ENCODE assay signal across 8 cellular contexts in genomic region chr7:74889518-74890129, GRCh38. TPM values are rescaled to one million over a fixed set of nuclear protein-coding genes. Genes with fewer than 3 reads are reported as not detected.
A peak's percentile ranks its signal among the peaks of the same experiment; 100 is the strongest.
DNase-seq lines count a peak whose midpoint lies in the region; ATAC-seq and TF ChIP-seq lines count a peak whose summit lies in the region.
"Not testable (repeated sequence)": the region's sequence is repeated elsewhere in the genome, so short reads cannot be mapped to it uniquely, and the experiment has no call there.

No MANE protein-coding gene starts in this region.

- H3K9me3 Mint-ChIP-seq in Caco-2 (ENCODE audit: unreplicated experiment); activated B cell treated with CpG ODN at 0.5 μM for 24 hours; activated naive CD4-positive, alpha-beta T cell treated with anti-CD3 and anti-CD28 coated beads, Interleukin-2, amount 50 U/mL, for 72 hours; stimulated activated naive CD8-positive, alpha-beta T cell treated with anti-CD3 and anti-CD28 coated beads, Interleukin-15, Interleukin-2, amounts not matched to agents 100 ng/mL and 50 ng/mL, for 24 hours: not testable (repeated sequence)

- H3K4me1 Mint-ChIP-seq in Caco-2 (ENCODE audit: low read depth, unreplicated experiment); activated B cell treated with CpG ODN at 0.5 μM for 24 hours; stimulated activated naive CD8-positive, alpha-beta T cell treated with anti-CD3 and anti-CD28 coated beads, Interleukin-15, Interleukin-2, amounts not matched to agents 100 ng/mL and 50 ng/mL, for 24 hours (ENCODE audit: low read depth): not testable (repeated sequence)

- H3K4me3 Mint-ChIP-seq in Caco-2 (ENCODE audit: unreplicated experiment): peak overlapping the region; percentile 46
- not testable (repeated sequence) for H3K4me3 Mint-ChIP-seq in activated B cell treated with CpG ODN at 0.5 μM for 24 hours
- H3K4me3 Mint-ChIP-seq in stimulated activated naive CD8-positive, alpha-beta T cell treated with anti-CD3 and anti-CD28 coated beads, Interleukin-15, Interleukin-2, amounts not matched to agents 100 ng/mL and 50 ng/mL, for 24 hours: peak overlapping the region; percentile 64

- H3K9me2 ChIP-seq in HCT116 (ENCODE audit: insufficient read depth): not testable (repeated sequence)

- H3K9ac ChIP-seq in HCT116 (ENCODE audit: low read length): not testable (repeated sequence)

- not testable (repeated sequence) for TF ChIP-seq RAD21 in HCT116 (IDR thresholded peaks at IDR 0.05; ENCODE audit: low read depth)

- not testable (repeated sequence) for H3K27me3 Mint-ChIP-seq in Caco-2 (ENCODE audit: insufficient read depth, unreplicated experiment); activated B cell treated with CpG ODN at 0.5 μM for 24 hours; stimulated activated naive CD8-positive, alpha-beta T cell treated with anti-CD3 and anti-CD28 coated beads, Interleukin-15, Interleukin-2, amounts not matched to agents 100 ng/mL and 50 ng/mL, for 24 hours

- peak overlapping the region; percentile 12; the same call in 1 of the 2 replicates for H3K4me3 ChIP-seq in Caco-2 (ENCODE audit: low read depth, low read length)
- peak overlapping the region in 1 of 2 experiments; percentile 33; a peak in 2 of 4 replicates for H3K4me3 ChIP-seq in HCT116 (replicated peaks in 1 of 2; ENCODE audit: low read depth in 1 of 2, low read length in 2 of 2)
- H3K4me3 ChIP-seq in NB4 (ENCODE audit: low read depth, low read length): peak overlapping the region; percentile 63
- peak overlapping the region; percentile 26 for H3K4me3 ChIP-seq in epithelial cell of proximal tubule (ENCODE audit: low read depth, low read length)
- H3K4me3 ChIP-seq in mesodermal cell (ENCODE audit: extremely low read depth, insufficient read depth, low read length, poor library complexity, severe bottlenecking): peak overlapping the region; percentile 34

- not testable (repeated sequence) for H3K36me3 ChIP-seq in Caco-2 (ENCODE audit: control insufficient read depth, insufficient read depth, low read length); HCT116 (ENCODE audit: control insufficient read depth in 1 of 2, insufficient read depth in 2 of 2, low read length in 2 of 2); mesodermal cell (ENCODE audit: control insufficient read depth, insufficient read depth, low read length)

- not testable (repeated sequence) for H3K9me3 ChIP-seq in Caco-2; HCT116 (ENCODE audit: control insufficient read depth in 1 of 2, insufficient read depth in 1 of 2, low read depth in 1 of 2, low read length in 2 of 2); mesodermal cell (ENCODE audit: control insufficient read depth, low read length)

- not testable (repeated sequence) for TF ChIP-seq POLR2A in HCT116 (IDR thresholded peaks at IDR 0.05; ENCODE audit: borderline replicate concordance, extremely low read depth, insufficient read depth, insufficient read length); NB4 (IDR thresholded peaks at IDR 0.05; ENCODE audit: extremely low read depth, insufficient read length)

- intact Hi-C loops in Caco-2 (cut with micrococcal nuclease; ENCODE audit: unreplicated experiment); HCT116 (cut with micrococcal nuclease); activated B cell treated with CpG ODN at 0.5 μM for 24 hours (cut with micrococcal nuclease): not testable (repeated sequence)

- not testable (repeated sequence) for H2AFZ ChIP-seq in HCT116 (ENCODE audit: low read depth, low read length, poor library complexity, severe bottlenecking)

- not testable (repeated sequence) for H3K27me3 ChIP-seq in Caco-2 (replicated peaks; ENCODE audit: control insufficient read depth, insufficient read depth, low read length); HCT116 (ENCODE audit: insufficient read depth, low read length)

- not testable (repeated sequence) for H3K27ac Mint-ChIP-seq in Caco-2 (ENCODE audit: unreplicated experiment); activated B cell treated with CpG ODN at 0.5 μM for 24 hours; activated naive CD4-positive, alpha-beta T cell treated with anti-CD3 and anti-CD28 coated beads, Interleukin-2, amount 50 U/mL, for 72 hours; stimulated activated naive CD8-positive, alpha-beta T cell treated with anti-CD3 and anti-CD28 coated beads, Interleukin-15, Interleukin-2, amounts not matched to agents 100 ng/mL and 50 ng/mL, for 24 hours

- not testable (repeated sequence) for TF ChIP-seq CTCF in Caco-2 (IDR thresholded peaks at IDR 0.05; ENCODE audit: insufficient read depth in 1 of 2, low read depth in 1 of 2, low read length in 1 of 2, severe bottlenecking in 1 of 2, unreplicated experiment in 1 of 2); HCT116 (IDR thresholded peaks at IDR 0.05 in 2 of 3, conservative IDR thresholded peaks at IDR 0.05 in 1 of 3; ENCODE audit: borderline replicate concordance in 1 of 3, insufficient read depth in 1 of 3, low read depth in 2 of 3, low read length in 2 of 3); NB4 (IDR thresholded peaks at IDR 0.05; ENCODE audit: low read depth, low read length); activated B cell treated with CpG ODN at 0.5 μM for 24 hours (IDR thresholded peaks at IDR 0.05); epithelial cell of proximal tubule (conservative IDR thresholded peaks at IDR 0.05; ENCODE audit: low read depth, low read length)

- RAD21 ChIA-PET in HCT116 (lab: Charles Lee; ENCODE audit: low non-redundant PET in 1 of 2, low total read pairs in 2 of 2, uncharacterized antibody in 2 of 2, unreplicated experiment in 2 of 2): not testable (repeated sequence)

- POLR2A ChIA-PET in Caco-2 (lab: Charles Lee); HCT116 (lab: Charles Lee); activated B cell treated with CpG ODN at 0.5 μM for 24 hours (lab: Charles Lee): not testable (repeated sequence)

- not testable (repeated sequence) for BruUV-seq in Caco-2 (replicated peaks; lab: Mats Ljungman, UMichigan); HCT116 (replicated peaks; lab: Mats Ljungman, UMichigan)

- H3K36me3 Mint-ChIP-seq in Caco-2 (ENCODE audit: insufficient read depth, unreplicated experiment); activated B cell treated with CpG ODN at 0.5 μM for 24 hours (ENCODE audit: low read depth); activated naive CD4-positive, alpha-beta T cell treated with anti-CD3 and anti-CD28 coated beads, Interleukin-2, amount 50 U/mL, for 72 hours; stimulated activated naive CD8-positive, alpha-beta T cell treated with anti-CD3 and anti-CD28 coated beads, Interleukin-15, Interleukin-2, amounts not matched to agents 100 ng/mL and 50 ng/mL, for 24 hours (ENCODE audit: low read depth): not testable (repeated sequence)

- not testable (repeated sequence) for H3K27ac ChIP-seq in HCT116 (ENCODE audit: low read depth, low read length); mesodermal cell (ENCODE audit: low read depth, low read length, severe bottlenecking)

- not testable (repeated sequence) for H4K20me1 ChIP-seq in HCT116 (ENCODE audit: insufficient read depth)

- WGBS in mesodermal cell (ENCODE audit: insufficient coverage in 2 of 2), 2 experiments: 83% methylated on average over 3 of the region's 31 CpGs; no CpG with 5 or more reads in 1 of the 2 experiments

- H3K79me2 ChIP-seq in HCT116 (ENCODE audit: insufficient read depth, low read length): not testable (repeated sequence)

- not testable (repeated sequence) for H3K4me1 ChIP-seq in Caco-2; HCT116 (ENCODE audit: control insufficient read depth in 1 of 2, insufficient read depth in 2 of 2, low read length in 2 of 2); mesodermal cell (ENCODE audit: control insufficient read depth, insufficient read depth, low read length, poor library complexity, severe bottlenecking)

- not testable (repeated sequence) for H3K4me2 ChIP-seq in HCT116 (ENCODE audit: low read length)

- DNase-seq in Caco-2; HCT116 (ENCODE audit: low read depth, low spot score); NB4 (ENCODE audit: low read depth); activated B cell treated with CpG ODN at 0.5 μM for 24 hours; activated naive CD4-positive, alpha-beta T cell treated with anti-CD3 and anti-CD28 coated beads, Interleukin-2, amount 50 U/mL, for 72 hours (ENCODE audit: low spot score in 2 of 2); epithelial cell of proximal tubule (ENCODE audit: low read depth): not testable (repeated sequence)

- peak; percentile 33 for ATAC-seq in HCT116
- peak; percentile 15 for ATAC-seq in activated B cell treated with CpG ODN at 0.5 μM for 24 hours (ENCODE audit: low read depth)
- ATAC-seq in activated naive CD4-positive, alpha-beta T cell treated with anti-CD3 and anti-CD28 coated beads, Interleukin-2, amount 50 U/mL, for 72 hours: peak; percentile 29 to 51

- CTCF ChIA-PET in Caco-2 (lab: Charles Lee); HCT116 (lab: Charles Lee); activated B cell treated with CpG ODN at 0.5 μM for 24 hours (lab: Charles Lee): not testable (repeated sequence)

RNA-seq across cellular contexts. Expression of gene GTF2IRD2, which starts 38.2 kb away (rescaled TPM):
- total RNA-seq in Caco-2 (2022) (8.7 and 11.2 TPM in 2 replicates), HCT116 (2021; ENCODE audit: unreplicated experiment) (9.2 TPM), activated B cell treated with CpG ODN at 0.5 μM for 24 hours (38.2 and 41.6 TPM in 2 replicates), epithelial cell of proximal tubule (2.8 and 3.8 TPM in 2 replicates)
- 7.5 and 8.4 TPM in 2 replicates for polyA plus RNA-seq in HCT116 (2012)
- total RNA-seq in activated naive CD4-positive, alpha-beta T cell treated with anti-CD3 and anti-CD28 coated beads, Interleukin-2, amount 50 U/mL, for 72 hours: 1 to 10 TPM; 1.1 to 6.2 TPM
- polyA plus RNA-seq in mesodermal cell (2013, experiment 1 of 2): 6.0 TPM
- 9.2 TPM for polyA plus RNA-seq in mesodermal cell (2013, experiment 2 of 2)
